Comparison of ENCODE assay signal across 11 cellular contexts in the genomic region with DNA sequence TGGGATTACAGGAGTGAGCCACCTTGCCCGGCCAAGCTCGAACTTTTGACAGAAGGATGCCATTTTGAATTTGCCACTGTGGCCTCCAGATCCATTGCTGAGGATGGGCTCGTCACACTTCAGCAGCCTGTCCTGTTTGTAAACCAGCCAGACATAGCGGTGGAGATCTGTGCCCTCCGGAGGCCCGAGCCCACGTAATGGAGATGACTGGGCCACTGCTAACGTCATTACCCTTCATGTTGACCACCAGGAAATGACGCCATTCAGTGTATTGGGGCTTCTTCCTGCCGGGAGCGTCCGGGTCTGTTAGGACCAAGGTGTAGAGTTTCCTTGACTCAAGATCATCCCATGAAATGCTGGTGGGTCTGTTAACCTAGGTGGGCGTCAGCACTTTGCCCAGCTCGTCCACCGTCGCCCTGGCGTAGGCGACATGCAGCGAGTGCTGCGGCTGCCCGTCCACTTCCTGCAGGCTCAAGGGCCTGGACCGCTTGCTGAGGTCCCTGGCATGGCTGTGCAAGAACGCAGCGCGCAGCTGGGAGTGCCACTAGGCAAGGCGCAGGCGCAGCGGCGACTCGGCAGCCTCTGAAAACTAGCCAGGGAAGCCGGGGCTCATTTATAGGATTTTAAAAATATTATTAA. TPM values are rescaled to one million over a fixed set of nuclear protein-coding genes. Genes with fewer than 3 reads are reported as not detected.
DNase-seq lines count a peak whose midpoint lies in the region; ATAC-seq and TF ChIP-seq lines count a peak whose summit lies in the region.
"Had no signal": no experiment of that assay in that cellular context is flagged by ENCODE, and none has a peak within 500 bp of the region (broad histone marks: within the 10 kb centered on the region; RNA-seq: fewer than 3 reads in every experiment).

No MANE protein-coding gene starts in this region.

- H3K27me3 Mint-ChIP-seq in activated naive CD4-positive, alpha-beta T cell treated with anti-CD3 and anti-CD28 coated beads for 36 hours (ENCODE audit: low read depth), result no peaks in the 10 kb centered on the region
- H3K27me3 Mint-ChIP-seq in activated CD4-positive, alpha-beta memory T cell treated with anti-CD3 and anti-CD28 coated beads, Interleukin-2, amount 10 ng/mL, durations not matched to agents 7 days and 5 days, result no peaks in the 10 kb centered on the region

- H3K4me3 ChIP-seq in esophagus squamous epithelium (peak overlapping the region in 1 of 4 donors; percentile 19), thymus (ENCODE audit: low read length) (no peak overlapping the region), tibial nerve (no peak overlapping the region)
- H3K4me3 ChIP-seq: prostate gland had no signal

- H3K4me1 Mint-ChIP-seq in activated naive CD4-positive, alpha-beta T cell treated with anti-CD3 and anti-CD28 coated beads for 36 hours (ENCODE audit: low read depth), result peaks cover 89% of the 10 kb centered on the region
- H3K4me1 Mint-ChIP-seq in activated CD4-positive, alpha-beta memory T cell treated with anti-CD3 and anti-CD28 coated beads, Interleukin-2, amount 10 ng/mL, durations not matched to agents 7 days and 5 days, result peaks cover 86% of the 10 kb centered on the region

- no peak for TF ChIP-seq CTCF in esophagus squamous epithelium (IDR thresholded peaks at IDR 0.05)
- TF ChIP-seq CTCF in tibial nerve (IDR thresholded peaks at IDR 0.05), result no peak

- H3K4me3 Mint-ChIP-seq in activated naive CD4-positive, alpha-beta T cell treated with anti-CD3 and anti-CD28 coated beads for 36 hours, result peak overlapping the region; percentile 63
- peak overlapping the region; percentile 65 for H3K4me3 Mint-ChIP-seq in activated CD4-positive, alpha-beta memory T cell treated with anti-CD3 and anti-CD28 coated beads, Interleukin-2, amount 10 ng/mL, durations not matched to agents 7 days and 5 days
- H3K4me3 Mint-ChIP-seq: WTC11 had no signal

- TF ChIP-seq EP300 in tibial nerve (IDR thresholded peaks at IDR 0.05), result no peak

- TF ChIP-seq POLR2A in esophagus squamous epithelium (IDR thresholded peaks at IDR 0.05) (peak in 1 of 4 donors; percentile 27), tibial nerve (IDR thresholded peaks at IDR 0.05) (no peak)

- WGBS in esophagus squamous epithelium, 2 donors, result 89 to 90% methylated on average over 10 to 26 of the region's 31 CpGs
- 97% methylated on average over 31 of the region's 31 CpGs for WGBS in thymus
- WGBS in tibial nerve, 2 donors, result 94 to 97% methylated on average over 30 to 31 of the region's 31 CpGs

- POLR2A ChIA-PET in activated CD4-positive, alpha-beta memory T cell treated with anti-CD3 and anti-CD28 coated beads, Interleukin-2, amount 10 ng/mL, durations not matched to agents 7 days and 5 days (lab: Charles Lee), result interaction anchor here (0.7 to 12.6 kb wide), 13 partner anchors 10 to 521 kb away, joined by 3 to 288 read pairs (median 15); a partner anchor contains a TSS

- CTCF ChIA-PET in activated naive CD4-positive, alpha-beta T cell treated with anti-CD3 and anti-CD28 coated beads for 36 hours (lab: Charles Lee), result interaction anchor here (0.6 to 1.5 kb wide), 4 partner anchors 11 to 69 kb away, joined by 3 to 7 read pairs (median 3); no protein-coding TSS in a partner anchor
- CTCF ChIA-PET in activated CD4-positive, alpha-beta memory T cell treated with anti-CD3 and anti-CD28 coated beads, Interleukin-2, amount 10 ng/mL, durations not matched to agents 7 days and 5 days (lab: Charles Lee), result interaction anchor here (0.7 to 6.4 kb wide), 8 partner anchors 10 to 157 kb away, joined by 3 to 38 read pairs (median 6); a partner anchor contains a TSS

- DNase-seq in activated naive CD4-positive, alpha-beta T cell treated with anti-CD3 and anti-CD28 coated beads for 36 hours, result no peak
- DNase-seq in activated naive CD4-positive, alpha-beta T cell treated with anti-CD3 and anti-CD28 coated beads, Interleukin-2, amount 50 U/mL, for 16 hours, result no peak
- DNase-seq in activated CD4-positive, alpha-beta memory T cell treated with anti-CD3 and anti-CD28 coated beads, Interleukin-2, amount 10 ng/mL, durations not matched to agents 7 days and 5 days, result peak; percentile 73
- DNase-seq in esophagus squamous epithelium (lab: John Stamatoyannopoulos, UW) (no peak), tibial nerve (ENCODE audit: low spot score in 2 of 2) (no peak), SK-N-DZ (ENCODE audit: low spot score) (no peak)
- DNase-seq: NCI-H1105 had no signal

- H3K4me1 ChIP-seq in esophagus squamous epithelium (no peaks in the 10 kb centered on the region), thymus (ENCODE audit: control insufficient read depth, insufficient read depth, low read length) (peaks cover 27% of the 10 kb centered on the region), tibial nerve (peaks cover 0 to 13% (median 8%) of the 10 kb centered on the region in 4 donors)
- H3K4me1 ChIP-seq: prostate gland had no signal

- ATAC-seq in GM21528 (IDR thresholded peaks at IDR 0.05; ENCODE audit: low FRiP score, unreplicated experiment), result no peak

- no peaks in the 10 kb centered on the region for H3K9me3 Mint-ChIP-seq in activated naive CD4-positive, alpha-beta T cell treated with anti-CD3 and anti-CD28 coated beads for 36 hours
- H3K9me3 Mint-ChIP-seq in activated CD4-positive, alpha-beta memory T cell treated with anti-CD3 and anti-CD28 coated beads, Interleukin-2, amount 10 ng/mL, durations not matched to agents 7 days and 5 days, result no peaks in the 10 kb centered on the region
- H3K9me3 Mint-ChIP-seq: WTC11 had no signal

- H3K27ac ChIP-seq in esophagus squamous epithelium (peak overlapping the region; percentile 20 to 72 (median 50)), thymus (ENCODE audit: low read depth) (peak overlapping the region; percentile 86), tibial nerve (peak overlapping the region in 1 of 4 donors; percentile 38)
- H3K27ac ChIP-seq: prostate gland had no signal

- intact Hi-C loops in activated naive CD4-positive, alpha-beta T cell treated with anti-CD3 and anti-CD28 coated beads for 36 hours (cut with micrococcal nuclease), result loop anchor here (2.0 to 10.0 kb wide), 8 partner anchors 67 to 905 kb away; a partner anchor contains a TSS
- intact Hi-C loops in esophagus squamous epithelium (cut with DNase I), result no loop called here

- H3K36me3 ChIP-seq in esophagus squamous epithelium (no peaks in the 10 kb centered on the region), thymus (ENCODE audit: control insufficient read depth, insufficient read depth) (peaks cover 13% of the 10 kb centered on the region), tibial nerve (no peaks in the 10 kb centered on the region)
- H3K36me3 ChIP-seq: prostate gland had no signal

- H3K27me3 ChIP-seq in esophagus squamous epithelium, result no peaks in the 10 kb centered on the region
- H3K27me3 ChIP-seq in thymus (ENCODE audit: control insufficient read depth, insufficient read depth), result no peaks in the 10 kb centered on the region
- H3K27me3 ChIP-seq in tibial nerve, result no peaks in the 10 kb centered on the region

- peaks cover 61% of the 10 kb centered on the region for H3K36me3 Mint-ChIP-seq in activated naive CD4-positive, alpha-beta T cell treated with anti-CD3 and anti-CD28 coated beads for 36 hours (ENCODE audit: low read depth)
- H3K36me3 Mint-ChIP-seq in activated CD4-positive, alpha-beta memory T cell treated with anti-CD3 and anti-CD28 coated beads, Interleukin-2, amount 10 ng/mL, durations not matched to agents 7 days and 5 days (ENCODE audit: low read depth), result peaks cover 64% of the 10 kb centered on the region
- H3K36me3 Mint-ChIP-seq: WTC11 had no signal

- peak overlapping the region; percentile 92 for H3K27ac Mint-ChIP-seq in activated naive CD4-positive, alpha-beta T cell treated with anti-CD3 and anti-CD28 coated beads for 36 hours
- peak overlapping the region; percentile 92 for H3K27ac Mint-ChIP-seq in activated CD4-positive, alpha-beta memory T cell treated with anti-CD3 and anti-CD28 coated beads, Interleukin-2, amount 10 ng/mL, durations not matched to agents 7 days and 5 days

- H3K9me3 ChIP-seq in esophagus squamous epithelium (no peaks in the 10 kb centered on the region), thymus (ENCODE audit: control insufficient read depth) (no peaks in the 10 kb centered on the region), tibial nerve (no peaks in the 10 kb centered on the region)
- H3K9me3 ChIP-seq: prostate gland had no signal

RNA-seq across cellular contexts. Expression of a gene that starts 40.8 kb away (rescaled TPM):
- total RNA-seq in activated naive CD4-positive, alpha-beta T cell treated with anti-CD3 and anti-CD28 coated beads for 36 hours, result 100 to 1,000 TPM; 689 to 714 TPM
- 100 to 1,000 TPM; 724 to 731 TPM for total RNA-seq in activated CD4-positive, alpha-beta memory T cell treated with anti-CD3 and anti-CD28 coated beads, Interleukin-2, amount 10 ng/mL, durations not matched to agents 7 days and 5 days
- total RNA-seq in esophagus squamous epithelium (10 to 100 TPM in 3 of 4 donors, 1 to 10 TPM in 1; 9.2 to 39.1 (median 14.9) TPM), tibial nerve (10 to 100 TPM; 10.3 to 16.5 (median 13.6) TPM)
- polyA plus RNA-seq in thymus, result 130 TPM
- polyA plus RNA-seq in SK-N-DZ (2014; cell fraction: cytosol; rRNA removed), result not detected in 2 replicates
- 0.44 TPM in 1 of 2 replicates, not detected in the other for polyA plus RNA-seq in SK-N-DZ (2014; cell fraction: nucleus; rRNA removed)

Comparison
In these comparisons a context has a peak if more than half of its experiments do, and no peak if none do; other contexts are left out.
1. RNA of a gene that starts 40.8 kb away (total RNA-seq): 724 to 731 TPM in activated CD4-positive, alpha-beta memory T cell treated with anti-CD3 and anti-CD28 coated beads, Interleukin-2, amount 10 ng/mL, durations not matched to agents 7 days and 5 days and 689 to 714 TPM in activated naive CD4-positive, alpha-beta T cell treated with anti-CD3 and anti-CD28 coated beads for 36 hours; 9.2 to 39.1 TPM in esophagus squamous epithelium and 10.3 to 16.5 TPM in tibial nerve; every median in the first group is over 10 times any median in the second.